9 cellular contexts compared by ENCODE assay signal in the genomic region with DNA sequence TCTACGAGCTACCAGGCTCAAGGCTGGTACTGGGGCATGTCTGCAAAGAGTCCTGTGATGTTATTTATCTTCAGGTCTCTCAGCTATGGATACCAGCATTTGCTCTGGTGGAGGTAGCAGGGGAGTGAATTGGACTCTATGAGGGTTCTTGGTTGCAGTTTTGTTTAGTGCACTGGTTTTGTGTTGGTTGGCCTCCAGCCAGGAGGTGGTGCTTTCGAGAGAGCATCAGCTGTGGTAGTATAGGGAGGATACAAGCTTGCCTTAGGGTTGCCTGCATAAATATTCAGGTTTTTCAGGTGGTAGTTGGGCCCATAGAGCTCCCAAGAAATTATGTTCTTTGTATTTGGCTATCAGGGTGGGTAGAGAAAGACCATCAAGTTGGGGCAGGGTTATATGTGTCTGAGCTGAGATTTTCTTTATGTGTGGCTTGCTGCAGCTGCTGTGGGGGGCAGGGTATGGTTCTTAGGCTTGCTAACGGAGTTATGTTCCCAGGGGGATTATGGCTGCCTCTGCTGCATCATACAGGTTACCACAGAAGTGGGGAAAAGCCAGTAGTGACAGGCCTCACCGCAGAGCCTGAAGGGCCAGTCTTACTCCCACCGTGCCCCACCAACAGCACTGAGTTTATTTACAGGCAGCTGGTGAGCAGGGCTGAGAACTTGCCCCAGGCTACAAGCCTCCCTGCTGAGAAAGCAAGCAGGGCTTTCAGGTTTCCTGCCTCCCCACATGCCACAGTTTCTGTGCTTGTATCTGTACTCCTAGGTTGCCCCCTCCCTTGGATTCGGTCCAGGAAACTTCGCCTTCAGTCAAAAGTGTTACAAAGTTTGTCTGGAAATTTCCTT. TPM values are rescaled to one million over a fixed set of nuclear protein-coding genes. Genes with fewer than 3 reads are reported as not detected.
DNase-seq lines count a peak whose midpoint lies in the region; ATAC-seq lines count a peak whose summit lies in the region.
"Had no signal": no experiment of that assay in that cellular context is flagged by ENCODE, and none has a peak within 500 bp of the region (broad histone marks: within the 10 kb centered on the region; RNA-seq: fewer than 3 reads in every experiment).

No MANE protein-coding gene starts in this region.

- peaks cover 8% of the 10 kb centered on the region for H3K4me1 ChIP-seq in SJCRH30

- peak; percentile 30 for DNase-seq in DMS79 (lab: John Stamatoyannopoulos, UW)
- no peak for DNase-seq in DMS79 treated with DMSO at 0.1 percent for 48 hours (lab: John Stamatoyannopoulos, UW)
- peak; percentile 97 to 98 for DNase-seq in SJCRH30
- peak; percentile 4 for DNase-seq in skeletal muscle cell (ENCODE audit: low read depth)
- no peak for DNase-seq in Right ventricle myocardium superior
- no peak for DNase-seq in ureter (ENCODE audit: low spot score)
- DNase-seq in left colon: no peak
- DNase-seq: amniotic stem cell had no signal

- intact Hi-C loops in Right ventricle myocardium superior (cut with DNase I): no loop called here
- intact Hi-C loops in left colon (cut with DNase I, micrococcal nuclease): no loop called here

- H3K27ac ChIP-seq in SJCRH30: peak overlapping the region; percentile 82

- no peaks in the 10 kb centered on the region for H3K27me3 ChIP-seq in SJCRH30

- ATAC-seq in HG03064 (IDR thresholded peaks at IDR 0.05; ENCODE audit: low read depth, unreplicated experiment): peak; percentile 78
- no peak for ATAC-seq in Right ventricle myocardium superior (ENCODE audit: poor library complexity)
- no peak for ATAC-seq in left colon

- H3K4me3 ChIP-seq in SJCRH30 (peak overlapping the region; percentile 54), skeletal muscle cell (ENCODE audit: low read depth, low read length) (no peak overlapping the region)

- no peaks in the 10 kb centered on the region for H3K9me3 ChIP-seq in SJCRH30 (replicated peaks)

- H3K36me3 ChIP-seq in SJCRH30: no peaks in the 10 kb centered on the region

RNA-seq across cellular contexts. Expression of a gene that starts 9.8 kb away (rescaled TPM):
- 47.2 and 53.5 TPM in 2 replicates for total RNA-seq in SJCRH30 (2014; rRNA removed; shearing (Covaris generic))
- total RNA-seq in Right ventricle myocardium superior (21.0 TPM), ureter (19.4 TPM), left colon (10 to 100 TPM; 16.8 to 22.8 TPM)

RNA-seq across cellular contexts. Expression of a gene that starts 50.4 kb away (rescaled TPM):
- 0.04 and 0.15 TPM in 2 replicates for total RNA-seq in SJCRH30 (2014; rRNA removed; shearing (Covaris generic))
- total RNA-seq in Right ventricle myocardium superior: not detected
- not detected for total RNA-seq in ureter
- total RNA-seq in left colon: under 1 TPM in 1 of 2 donors, not detected in 1; 0.22 TPM

Comparison
In these comparisons a context has a peak if more than half of its experiments do, and no peak if none do; other contexts are left out.
1. DNase-seq: peak in DMS79 (single experiment), SJCRH30 (2 of 2) and skeletal muscle cell (single experiment); none in DMS79 treated with DMSO at 0.1 percent for 48 hours (single experiment), Right ventricle myocardium superior (single experiment), ureter (single experiment) and left colon (0 of 2).